8 cellular contexts compared by ENCODE assay signal in genomic region chr3:65672876-65673815, GRCh38.
A peak's percentile ranks its signal among the peaks of the same experiment; 100 is the strongest.
DNase-seq lines count a peak whose midpoint lies in the region; ATAC-seq and TF ChIP-seq lines count a peak whose summit lies in the region.

No MANE protein-coding gene starts in this region.

- H3K9ac ChIP-seq in adipocyte (ENCODE audit: low read length) = no peak overlapping the region

- POLR2A ChIA-PET in AG04449 (lab: Yijun Ruan, JAX) = no interaction called here

- H3K4me2 ChIP-seq in hepatocyte = no peak overlapping the region

- DNase-seq in AG04449 (ENCODE audit: low read depth, low spot score) = no peak
- DNase-seq in ELR (ENCODE audit: low read depth) = peak; percentile 60
- peak; percentile 52 for DNase-seq in NB4 (ENCODE audit: low read depth)
- DNase-seq in adipocyte (ENCODE audit: low read depth) = peak; percentile 73
- DNase-seq in hepatocyte (ENCODE audit: low spot score) = peak; percentile 69
- DNase-seq in stimulated activated CD4-positive, alpha-beta T cell treated with anti-CD3 and anti-CD28 coated beads, Interleukin-2, amount 100 ng/mL, for 48 hours = peak; percentile 1 to 18
- no peak for DNase-seq in NCI-H2107 treated with DMSO at 0.1 percent for 48 hours (lab: John Stamatoyannopoulos, UW; ENCODE audit: unreplicated experiment)

- 60% methylated on average over 11 of the region's 11 CpGs for WGBS in hepatocyte (ENCODE audit: low lambda C conversion rate, missing lambda C conversion rate)

- H3K27ac ChIP-seq in hepatocyte = no peak overlapping the region

- TF ChIP-seq CTCF in AG04449 (IDR thresholded peaks at IDR 0.05; ENCODE audit: insufficient read depth, low read length, missing control alignments) (peak; percentile 68), NB4 (IDR thresholded peaks at IDR 0.05; ENCODE audit: low read depth, low read length) (peak; percentile 72), hepatocyte (IDR thresholded peaks at IDR 0.05; ENCODE audit: poor library complexity) (peak; percentile 68)

- no peak for TF ChIP-seq POLR2A in NB4 (IDR thresholded peaks at IDR 0.05; ENCODE audit: extremely low read depth, insufficient read length)

- H3K4me1 ChIP-seq in adipocyte (ENCODE audit: control insufficient read depth, insufficient read depth, low read length) = peaks cover 9% of the 10 kb centered on the region
- H3K4me1 ChIP-seq in hepatocyte (ENCODE audit: insufficient read depth) = peaks cover 3% of the 10 kb centered on the region

- CTCF ChIA-PET in AG04449 (lab: Yijun Ruan, JAX) = interaction anchor here (0.7 to 2.4 kb wide), 18 partner anchors 8 to 1139 kb away, joined by 3 to 25 read pairs (median 4); no protein-coding TSS in a partner anchor

- H3K9me3 ChIP-seq in adipocyte (ENCODE audit: control insufficient read depth, low read length) (no peaks in the 10 kb centered on the region), hepatocyte (ENCODE audit: low read depth) (no peaks in the 10 kb centered on the region)

- H3K79me2 ChIP-seq in hepatocyte = peaks cover 22% of the 10 kb centered on the region

- no peaks in the 10 kb centered on the region for H4K20me1 ChIP-seq in hepatocyte (ENCODE audit: insufficient read depth, poor library complexity, severe bottlenecking)

- H3K27me3 ChIP-seq in adipocyte (replicated peaks; ENCODE audit: control insufficient read depth, insufficient read depth, low read length) (no peaks in the 10 kb centered on the region), hepatocyte (no peaks in the 10 kb centered on the region)

- H3K4me3 ChIP-seq in AG04449 (ENCODE audit: low read depth, low read length) (no peak overlapping the region), NB4 (ENCODE audit: low read depth, low read length) (no peak overlapping the region), adipocyte (ENCODE audit: low read length) (no peak overlapping the region), hepatocyte (no peak overlapping the region)

- H2AFZ ChIP-seq in hepatocyte = no peak overlapping the region

- no peaks in the 10 kb centered on the region for H3K9me2 ChIP-seq in hepatocyte (replicated peaks; ENCODE audit: insufficient read depth)

- ATAC-seq in HG02588 (IDR thresholded peaks at IDR 0.05; ENCODE audit: unreplicated experiment) = no peak

- no peaks in the 10 kb centered on the region for H3K36me3 ChIP-seq in adipocyte (ENCODE audit: control insufficient read depth, insufficient read depth, low read length, severe bottlenecking)
- H3K36me3 ChIP-seq in hepatocyte (replicated peaks; ENCODE audit: insufficient read depth, low read depth) = no peaks in the 10 kb centered on the region

Comparison
In these comparisons a context has a peak if more than half of its experiments do, and no peak if none do; other contexts are left out.
1. DNase-seq: peak in ELR (single experiment), NB4 (single experiment), adipocyte (single experiment), hepatocyte (single experiment) and stimulated activated CD4-positive, alpha-beta T cell treated with anti-CD3 and anti-CD28 coated beads, Interleukin-2, amount 100 ng/mL, for 48 hours (2 of 2); none in AG04449 (single experiment) and NCI-H2107 treated with DMSO at 0.1 percent for 48 hours (single experiment).
2. Peak in every context shown above with its lines, with median percentiles within 50 percentile points of each other: CTCF ChIP-seq.